Comparison of ENCODE assay signal across 18 cellular contexts in genomic region chr2:44137048-44137447, GRCh38.
"Had no signal": no experiment of that assay in that cellular context is flagged by ENCODE, and none has a peak within 500 bp of the region (broad histone marks: within the 10 kb centered on the region; RNA-seq: fewer than 3 reads in every experiment).

No MANE protein-coding gene starts in this region.

- H3K27ac ChIP-seq: gastroesophageal sphincter, heart right ventricle, left ventricle myocardium inferior, WERI-Rb-1 had no signal

- H3K4me3 ChIP-seq: dorsolateral prefrontal cortex, gastroesophageal sphincter, heart right ventricle, left ventricle myocardium inferior had no signal

- ATAC-seq: activated CD4-positive, alpha-beta T cell treated with anti-CD3 and anti-CD28 coated beads for 36 hours; activated CD8-positive, alpha-beta memory T cell treated with anti-CD3 and anti-CD28 coated beads, Interleukin-2, amount 10 ng/mL, durations not matched to agents 7 days and 5 days; gastroesophageal sphincter; heart right ventricle; natural killer cell treated with Interleukin-12 subunit alpha and Interleukin-12 subunit beta and Interleukin-15 and Interleukin-18, amount 100 ng/mL, for 72 hours; stimulated activated naive B cell treated with anti-CD40 and anti-IgM and Interleukin-4, amounts not matched to agents 10 μg/mL and 1 μg/mL and 100 μg/mL, for 72 hours had no signal

- H3K4me1 Mint-ChIP-seq: activated CD8-positive, alpha-beta memory T cell treated with anti-CD3 and anti-CD28 coated beads, Interleukin-2, amount 10 ng/mL, durations not matched to agents 7 days and 5 days had no signal

- H3K9me3 ChIP-seq: gastroesophageal sphincter, heart right ventricle, left ventricle myocardium inferior had no signal

- H3K4me3 Mint-ChIP-seq: activated CD4-positive, alpha-beta memory T cell treated with anti-CD3 and anti-CD28 coated beads for 36 hours; activated CD4-positive, alpha-beta T cell treated with anti-CD3 and anti-CD28 coated beads for 36 hours; activated CD8-positive, alpha-beta memory T cell treated with anti-CD3 and anti-CD28 coated beads, Interleukin-2, amount 10 ng/mL, durations not matched to agents 7 days and 5 days; natural killer cell treated with Interleukin-12 subunit alpha and Interleukin-12 subunit beta and Interleukin-15 and Interleukin-18, amount 100 ng/mL, for 72 hours; stimulated activated naive B cell treated with anti-CD40 and anti-IgM and Interleukin-4, amounts not matched to agents 10 μg/mL and 1 μg/mL and 100 μg/mL, for 72 hours had no signal

- H3K9me3 Mint-ChIP-seq: activated CD4-positive, alpha-beta memory T cell treated with anti-CD3 and anti-CD28 coated beads for 36 hours; activated T-helper 2 cell treated with anti-CD3 and anti-CD28 coated beads, Interferon-gamma antibody, Interleukin-2, Interleukin-4, amounts not matched to agents 10 μg/mL and 5 μg/mL and 100 μg/mL, durations not matched to agents 14 hours and 24 hours and 36 hours; natural killer cell treated with Interleukin-12 subunit alpha and Interleukin-12 subunit beta and Interleukin-15 and Interleukin-18, amount 100 ng/mL, for 72 hours had no signal

- H3K36me3 Mint-ChIP-seq: activated CD4-positive, alpha-beta memory T cell treated with anti-CD3 and anti-CD28 coated beads for 36 hours; activated CD8-positive, alpha-beta memory T cell treated with anti-CD3 and anti-CD28 coated beads, Interleukin-2, amount 10 ng/mL, durations not matched to agents 7 days and 5 days; natural killer cell treated with Interleukin-12 subunit alpha and Interleukin-12 subunit beta and Interleukin-15 and Interleukin-18, amount 100 ng/mL, for 72 hours; stimulated activated naive B cell treated with anti-CD40 and anti-IgM and Interleukin-4, amounts not matched to agents 10 μg/mL and 1 μg/mL and 100 μg/mL, for 72 hours had no signal

- FAIRE-seq: astrocyte had no signal

- H3K27me3 Mint-ChIP-seq: activated CD4-positive, alpha-beta memory T cell treated with anti-CD3 and anti-CD28 coated beads for 36 hours had no signal

- DNase-seq: activated CD4-positive, alpha-beta memory T cell treated with anti-CD3 and anti-CD28 coated beads for 36 hours; activated CD4-positive, alpha-beta T cell treated with anti-CD3 and anti-CD28 coated beads for 36 hours; activated CD8-positive, alpha-beta memory T cell treated with anti-CD3 and anti-CD28 coated beads, Interleukin-2, amount 10 ng/mL, durations not matched to agents 7 days and 5 days; activated naive CD4-positive, alpha-beta T cell treated with anti-CD3 and anti-CD28 coated beads, Interleukin-2, amount 50 U/mL, for 16 hours; activated T-cell treated with anti-CD3 and anti-CD28 coated beads, Interleukin-2, amount 50 U/mL, for 1 hour; dorsolateral prefrontal cortex; erythroblast; heart right ventricle; kidney; left ventricle myocardium inferior; nucleus accumbens; stimulated activated CD4-positive, alpha-beta T cell treated with anti-CD3 and anti-CD28 coated beads, Interleukin-2, amount 100 ng/mL, for 48 hours; stimulated activated naive B cell treated with anti-CD40 and anti-IgM and Interleukin-4, amounts not matched to agents 10 μg/mL and 1 μg/mL and 100 μg/mL, for 72 hours; WERI-Rb-1 had no signal

- H3K27ac Mint-ChIP-seq: activated CD4-positive, alpha-beta memory T cell treated with anti-CD3 and anti-CD28 coated beads for 36 hours; activated CD4-positive, alpha-beta T cell treated with anti-CD3 and anti-CD28 coated beads for 36 hours; activated CD8-positive, alpha-beta memory T cell treated with anti-CD3 and anti-CD28 coated beads, Interleukin-2, amount 10 ng/mL, durations not matched to agents 7 days and 5 days; activated T-helper 2 cell treated with anti-CD3 and anti-CD28 coated beads, Interferon-gamma antibody, Interleukin-2, Interleukin-4, amounts not matched to agents 10 μg/mL and 5 μg/mL and 100 μg/mL, durations not matched to agents 14 hours and 24 hours and 36 hours; natural killer cell treated with Interleukin-12 subunit alpha and Interleukin-12 subunit beta and Interleukin-15 and Interleukin-18, amount 100 ng/mL, for 72 hours; stimulated activated naive B cell treated with anti-CD40 and anti-IgM and Interleukin-4, amounts not matched to agents 10 μg/mL and 1 μg/mL and 100 μg/mL, for 72 hours had no signal

- H3K36me3 ChIP-seq: gastroesophageal sphincter, heart right ventricle, left ventricle myocardium inferior, WERI-Rb-1 had no signal

- H3K27me3 ChIP-seq: dorsolateral prefrontal cortex, gastroesophageal sphincter, heart right ventricle had no signal
